8 cellular contexts compared by ENCODE assay signal in genomic region chr22:37745548-37746365, GRCh38. TPM values are rescaled to one million over a fixed set of nuclear protein-coding genes. Genes with fewer than 3 reads are reported as not detected.
A peak's percentile ranks its signal among the peaks of the same experiment; 100 is the strongest.
DNase-seq lines count a peak whose midpoint lies in the region; ATAC-seq, FAIRE-seq and TF ChIP-seq lines count a peak whose summit lies in the region.

No MANE protein-coding gene starts in this region.

- TF ChIP-seq CTCF in kidney (IDR thresholded peaks at IDR 0.05; ENCODE audit: borderline replicate concordance, extremely low read depth, insufficient read depth), result no peak

- no peaks in the 10 kb centered on the region for H3K9me3 ChIP-seq in kidney (ENCODE audit: control insufficient read depth in 1 of 2, low read length in 2 of 2)

- H3K4me3 ChIP-seq in kidney (ENCODE audit: low read length in 2 of 2), result peak overlapping the region; percentile 59 to 79

- H3K27ac Mint-ChIP-seq in central memory CD8-positive, alpha-beta T cell (ENCODE audit: low read depth), result peak overlapping the region; percentile 51

- peak; percentile 88 for FAIRE-seq in GM18507 (lab: Jason Lieb, UNC)
- no peak for FAIRE-seq in kidney (lab: Jason Lieb, UNC)

- H3K9me3 Mint-ChIP-seq in central memory CD8-positive, alpha-beta T cell, result no peaks in the 10 kb centered on the region

- peaks cover 23% of the 10 kb centered on the region for H3K4me1 Mint-ChIP-seq in central memory CD8-positive, alpha-beta T cell

- intact Hi-C loops in kidney (cut with DNase I), result no loop called here

- H3K27ac ChIP-seq in kidney (ENCODE audit: low read depth in 2 of 2, low read length in 2 of 2), result peak overlapping the region; percentile 11 to 89

- H3K36me3 ChIP-seq in kidney (ENCODE audit: control insufficient read depth in 1 of 2, insufficient read depth in 2 of 2, low read length in 2 of 2), result no peaks in the 10 kb centered on the region

- H3K4me1 ChIP-seq in kidney (ENCODE audit: control insufficient read depth in 1 of 2, insufficient read depth in 1 of 2, low read depth in 1 of 2, low read length in 2 of 2), result peaks cover 23 to 38% of the 10 kb centered on the region in 2 donors

- ATAC-seq in HG02973 (IDR thresholded peaks at IDR 0.05; ENCODE audit: unreplicated experiment), result peak; percentile 48
- ATAC-seq in central memory CD8-positive, alpha-beta T cell (replicated peaks; ENCODE audit: extremely low read depth, poor library complexity, severe bottlenecking), result peak; percentile 93

- peak overlapping the region; percentile 6 to 88 for H3K9ac ChIP-seq in kidney (ENCODE audit: low read length in 2 of 2)

- peak overlapping the region; percentile 81 for H3K4me3 Mint-ChIP-seq in central memory CD8-positive, alpha-beta T cell

- peak; percentile 92 for DNase-seq in GM18507 (ENCODE audit: extremely low spot score, insufficient read length, low read depth)
- DNase-seq in NCI-H226, result peak; percentile 65
- peak; percentile 78 for DNase-seq in activated CD4-positive, alpha-beta T cell treated with anti-CD3 and anti-CD28 coated beads for 1 hour
- peak; percentile 60 for DNase-seq in central memory CD8-positive, alpha-beta T cell (ENCODE audit: low spot score in 2 of 2)
- peak; percentile 97 for DNase-seq in kidney
- DNase-seq in stimulated activated CD4-positive, alpha-beta T cell treated with anti-CD3 and anti-CD28 coated beads, Interleukin-12 subunit alpha, Interleukin-12 subunit beta, amount 100 ng/mL, for 4 hours, result peak; percentile 86
- no peak for DNase-seq in NCI-H187 treated with DMSO at 0.1 percent for 48 hours (lab: John Stamatoyannopoulos, UW)

- H3K27me3 Mint-ChIP-seq in central memory CD8-positive, alpha-beta T cell, result no peaks in the 10 kb centered on the region

- H3K36me3 Mint-ChIP-seq in central memory CD8-positive, alpha-beta T cell (ENCODE audit: insufficient read depth), result peaks cover 4% of the 10 kb centered on the region

RNA-seq across cellular contexts. Expression of gene TRIOBP, which starts 48.9 kb away (rescaled TPM):
- total RNA-seq in kidney, result 125 TPM
- polyA plus RNA-seq in kidney (ENCODE audit: insufficient read depth, low read depth, low replicate concordance), result 32.1 TPM

RNA-seq across cellular contexts. Expression of gene NOL12, which starts 59.6 kb away (rescaled TPM):
- 27.5 TPM for total RNA-seq in kidney
- polyA plus RNA-seq in kidney (ENCODE audit: insufficient read depth, low read depth, low replicate concordance), result 26.3 TPM
